Comparison of ENCODE assay signal across 8 cellular contexts in the genomic region with DNA sequence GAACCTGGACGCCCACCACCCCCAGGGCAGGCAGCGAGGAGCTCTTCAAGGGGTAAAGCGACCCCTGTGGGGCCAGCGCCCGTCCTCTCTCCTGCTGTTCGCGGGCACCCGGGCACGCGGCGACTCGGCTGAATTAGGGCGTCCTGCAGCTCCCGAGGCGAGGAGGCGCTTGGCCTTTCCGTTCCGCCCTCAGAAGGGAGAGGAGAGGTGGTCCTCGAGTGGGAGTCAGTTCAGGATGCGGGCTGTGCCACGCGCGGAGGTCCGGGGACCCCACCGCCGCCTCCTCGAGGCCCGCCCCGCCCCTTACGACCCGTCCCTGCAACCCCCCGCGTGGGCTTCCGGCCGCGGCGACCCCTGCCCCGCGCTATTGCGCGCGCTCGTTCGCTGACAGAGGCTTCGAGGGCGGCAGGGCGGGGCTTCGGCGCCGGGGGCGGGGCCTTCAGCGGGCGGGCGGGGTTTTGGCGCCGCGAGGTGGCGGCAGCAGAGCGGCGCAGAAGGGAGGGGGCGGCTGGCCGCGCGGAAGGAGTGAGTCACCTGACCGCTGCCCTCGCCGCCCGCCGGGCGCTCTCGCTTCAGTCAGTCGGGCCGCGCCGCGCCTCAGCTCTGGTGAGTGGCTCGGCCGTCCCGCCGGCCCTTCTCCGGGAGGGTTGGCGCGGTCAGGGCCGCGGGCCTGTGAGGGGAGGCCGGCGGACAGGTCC. TPM values are rescaled to one million over a fixed set of nuclear protein-coding genes. Genes with fewer than 3 reads are reported as not detected.
DNase-seq lines count a peak whose midpoint lies in the region; ATAC-seq, FAIRE-seq and TF ChIP-seq lines count a peak whose summit lies in the region.

A gene (plus strand): TSS at position 575 of the 698 bp plus-strand sequence. CDS start 22,359 bp downstream, outside the sequence.

- H3K9me3 ChIP-seq in pancreas (no peaks in the 10 kb centered on the region), thyroid gland (no peaks in the 10 kb centered on the region)

- H3K9me3 Mint-ChIP-seq in activated naive CD8-positive, alpha-beta T cell (ENCODE audit: low read depth): peaks cover 7% of the 10 kb centered on the region
- peaks cover 2% of the 10 kb centered on the region for H3K9me3 Mint-ChIP-seq in glutamatergic neuron (ENCODE audit: unreplicated experiment)

- H3K4me1 Mint-ChIP-seq in activated naive CD8-positive, alpha-beta T cell (ENCODE audit: low read depth): peaks cover 79% of the 10 kb centered on the region
- peaks cover 20% of the 10 kb centered on the region for H3K4me1 Mint-ChIP-seq in glutamatergic neuron (ENCODE audit: low read depth, unreplicated experiment)

- no peaks in the 10 kb centered on the region for H3K36me3 ChIP-seq in pancreas
- H3K36me3 ChIP-seq in thyroid gland: no peaks in the 10 kb centered on the region

- peak within 1 kb of the TSS; percentile 94 for H3K27ac Mint-ChIP-seq in activated naive CD8-positive, alpha-beta T cell
- H3K27ac Mint-ChIP-seq in glutamatergic neuron (ENCODE audit: unreplicated experiment): peak within 1 kb of the TSS; percentile 80

- FAIRE-seq in pancreas (lab: Jason Lieb, UNC): no peak

- peak; percentile 11 for TF ChIP-seq CTCF in glutamatergic neuron (IDR thresholded peaks at IDR 0.05; ENCODE audit: partially characterized antibody, unreplicated experiment)
- TF ChIP-seq CTCF in pancreas (IDR thresholded peaks at IDR 0.05): peak in 2 of 4 donors; percentile 20 to 22
- TF ChIP-seq CTCF in thyroid gland (IDR thresholded peaks at IDR 0.05): peak in 2 of 6 experiments; percentile 31 to 49

- peak; percentile 70 for DNase-seq in GM04504 (ENCODE audit: low read depth)
- DNase-seq in NCI-H1105 treated with DMSO at 0.1 percent for 48 hours (lab: John Stamatoyannopoulos, UW): peak; percentile 70
- peak; percentile 90 for DNase-seq in SKM-1 treated with dmso at 0.1 percent for 144 hours (lab: John Stamatoyannopoulos, UW; ENCODE audit: unreplicated experiment)
- DNase-seq in glutamatergic neuron: peak; percentile 94
- DNase-seq in pancreas: peak; percentile 89 to 97 (median 94)
- DNase-seq in thyroid gland: peak; percentile 88 to 89

- H3K4me3 ChIP-seq in pancreas: peak within 1 kb of the TSS; percentile 66 to 84 (median 74)
- peak within 1 kb of the TSS; percentile 16 to 86 (median 48) for H3K4me3 ChIP-seq in thyroid gland (replicated peaks in 1 of 3)

- 2% methylated on average over 46 to 87 of the region's 87 CpGs for WGBS in pancreas, 2 donors
- 3 to 10% methylated on average over 25 to 40 of the region's 87 CpGs for WGBS in thyroid gland, 2 donors

- H3K4me3 Mint-ChIP-seq in activated naive CD8-positive, alpha-beta T cell: peak within 1 kb of the TSS; percentile 94
- H3K4me3 Mint-ChIP-seq in glutamatergic neuron (ENCODE audit: unreplicated experiment): peak within 1 kb of the TSS; percentile 94

- intact Hi-C loops in pancreas (cut with DNase I): no loop called here
- intact Hi-C loops in thyroid gland (cut with DNase I): loop anchor here (10.0 kb wide), 1 partner anchor 46 kb away; no protein-coding TSS in a partner anchor

- TF ChIP-seq POLR2A in thyroid gland (IDR thresholded peaks at IDR 0.05): peak; percentile 85 to 87

- peaks cover 2% of the 10 kb centered on the region for H3K36me3 Mint-ChIP-seq in activated naive CD8-positive, alpha-beta T cell
- peaks cover 8% of the 10 kb centered on the region for H3K36me3 Mint-ChIP-seq in glutamatergic neuron (ENCODE audit: unreplicated experiment)

- ATAC-seq in HG02588 (IDR thresholded peaks at IDR 0.05; ENCODE audit: unreplicated experiment): peak; percentile 53
- peak; percentile 82 to 92 (median 86) for ATAC-seq in pancreas

- H3K27me3 ChIP-seq in pancreas (no peaks in the 10 kb centered on the region), thyroid gland (no peaks in the 10 kb centered on the region)

- H3K27me3 Mint-ChIP-seq in activated naive CD8-positive, alpha-beta T cell: no peaks in the 10 kb centered on the region
- peaks cover 2% of the 10 kb centered on the region for H3K27me3 Mint-ChIP-seq in glutamatergic neuron (ENCODE audit: unreplicated experiment)

- H3K4me1 ChIP-seq in pancreas (peaks cover 13 to 31% (median 22%) of the 10 kb centered on the region in 3 donors), thyroid gland (peaks cover 36 to 38% of the 10 kb centered on the region in 2 donors)

- H3K27ac ChIP-seq in pancreas (peak within 1 kb of the TSS; percentile 82 to 98 (median 92)), thyroid gland (peak within 1 kb of the TSS; percentile 69 to 93 (median 87))

RNA-seq across cellular contexts. Expression of the gene that starts here (rescaled TPM):
- 78.8 TPM for total RNA-seq in glutamatergic neuron (ENCODE audit: unreplicated experiment)
- 10 to 100 TPM; 29.3 to 66.2 (median 34.3) TPM for total RNA-seq in pancreas
- 1 to 10 TPM; 3.0 to 3.6 TPM for polyA plus RNA-seq in pancreas
- 10 to 100 TPM; 36.3 to 89.9 (median 64.9) TPM for total RNA-seq in thyroid gland

Comparison
In these comparisons a context has a peak if more than half of its experiments do, and no peak if none do; other contexts are left out.
1. Peak in every context shown above with its lines: DNase-seq, ATAC-seq, H3K4me3 ChIP-seq and H3K27ac ChIP-seq.